ENCODE assay signal across 35 cellular contexts in the genomic region with DNA sequence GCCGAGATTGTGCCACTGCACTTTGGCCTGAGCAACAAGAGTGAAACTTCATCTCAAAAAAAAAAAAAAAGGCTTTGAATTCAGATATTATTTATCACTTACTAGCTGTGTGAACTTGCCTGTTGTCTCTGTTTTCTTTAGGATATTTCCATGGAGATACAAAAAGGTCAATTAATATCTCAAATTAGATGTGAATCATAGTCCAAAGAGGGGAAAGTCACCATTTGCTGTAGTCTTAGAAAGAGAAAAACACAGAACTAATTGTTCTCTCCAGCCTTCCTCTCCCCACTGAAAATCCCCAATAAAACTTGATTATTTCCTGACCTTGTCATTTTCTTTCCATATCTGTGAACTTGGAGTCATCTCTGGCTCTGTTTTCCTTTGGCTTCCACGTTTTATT. TPM values are rescaled to one million over a fixed set of nuclear protein-coding genes. Genes with fewer than 3 reads are reported as not detected.
"Had no signal": no experiment of that assay in that cellular context is flagged by ENCODE, and none has a peak within 500 bp of the region (broad histone marks: within the 10 kb centered on the region; RNA-seq: fewer than 3 reads in every experiment).

No MANE protein-coding gene starts in this region.

- H3K27me3 ChIP-seq: ascending aorta, breast epithelium, colonic mucosa, esophagus squamous epithelium had no signal

- DNase-seq: activated CD4-positive, alpha-beta memory T cell treated with anti-CD3 and anti-CD28 coated beads for 36 hours; activated CD4-positive, alpha-beta T cell treated with anti-CD3 and anti-CD28 coated beads for 36 hours; activated CD4-positive, alpha-beta T cell treated with anti-CD3 and anti-CD28 coated beads, Interleukin-2, amount 10 ng/mL, durations not matched to agents 24 days and 14 days; activated CD4-positive, CD25-positive, alpha-beta regulatory T cell; activated CD4-positive, CD25-positive, alpha-beta regulatory T cell treated with anti-CD3 and anti-CD28 coated beads, Interleukin-2, amount 50 U/mL, for 72 hours; activated CD8-positive, alpha-beta memory T cell treated with anti-CD3 and anti-CD28 coated beads, Interleukin-2, amount 10 ng/mL, durations not matched to agents 7 days and 5 days; activated CD8-positive, alpha-beta memory T cell treated with anti-CD3 and anti-CD28 coated beads, Interleukin-2, amount 50 U/mL, for 4 hours; activated CD8-positive, alpha-beta T cell treated with anti-CD3 and anti-CD28 coated beads, Interleukin-2, amount 10 ng/mL, durations not matched to agents 7 days and 5 days; activated effector memory CD4-positive, alpha-beta T cell treated with anti-CD3 and anti-CD28 coated beads, Interleukin-2, amount 50 U/mL, for 16 hours; activated naive CD4-positive, alpha-beta T cell treated with anti-CD3 and anti-CD28 coated beads, Interleukin-2, amount 10 ng/mL, durations not matched to agents 7 days and 5 days; activated naive CD8-positive, alpha-beta T cell treated with anti-CD3 and anti-CD28 coated beads, Interleukin-2, amount 10 ng/mL, durations not matched to agents 7 days and 5 days; activated T-cell treated with anti-CD3 and anti-CD28 coated beads, Interleukin-2, amount 50 U/mL, for 1 hour; activated T-cell treated with anti-CD3 and anti-CD28 coated beads, Interleukin-2, amount 50 U/mL, for 48 hours; central memory CD4-positive, alpha-beta T cell; cerebellar nuclear complex; colonic mucosa; effector CD8-positive, alpha-beta T cell; esophagus squamous epithelium; head of caudate nucleus; T-helper 17 cell; T1000 had no signal

- H3K9me3 ChIP-seq: ascending aorta, breast epithelium, colonic mucosa, esophagus squamous epithelium had no signal

- H3K36me3 Mint-ChIP-seq: activated CD4-positive, alpha-beta memory T cell treated with anti-CD3 and anti-CD28 coated beads for 36 hours; activated CD8-positive, alpha-beta memory T cell treated with anti-CD3 and anti-CD28 coated beads, Interleukin-2, amount 10 ng/mL, durations not matched to agents 7 days and 5 days; activated naive CD4-positive, alpha-beta T cell treated with anti-CD3 and anti-CD28 coated beads, Interleukin-2, amount 10 ng/mL, durations not matched to agents 7 days and 5 days; activated naive CD4-positive, alpha-beta T cell treated with anti-CD3 and anti-CD28 coated beads, Interleukin-2, amount 50 U/mL, for 72 hours; activated naive CD8-positive, alpha-beta T cell treated with anti-CD3 and anti-CD28 coated beads, Interleukin-2, amount 10 ng/mL, durations not matched to agents 7 days and 5 days; brain had no signal

- H3K36me3 ChIP-seq: ascending aorta, breast epithelium, cardiac muscle cell, colonic mucosa, esophagus squamous epithelium had no signal

- H3K4me1 ChIP-seq: ascending aorta, breast epithelium, esophagus squamous epithelium had no signal

- H3K4me3 ChIP-seq: ascending aorta, breast epithelium, cardiac muscle cell, colonic mucosa, esophagus squamous epithelium had no signal

- H3K4me1 Mint-ChIP-seq: activated CD4-positive, alpha-beta T cell treated with anti-CD3 and anti-CD28 coated beads for 36 hours; activated CD4-positive, alpha-beta T cell treated with anti-CD3 and anti-CD28 coated beads, Interleukin-2, amount 10 ng/mL, durations not matched to agents 24 days and 14 days; activated CD8-positive, alpha-beta memory T cell treated with anti-CD3 and anti-CD28 coated beads, Interleukin-2, amount 10 ng/mL, durations not matched to agents 7 days and 5 days; activated naive CD4-positive, alpha-beta T cell treated with anti-CD3 and anti-CD28 coated beads, Interleukin-2, amount 10 ng/mL, durations not matched to agents 7 days and 5 days; activated naive CD8-positive, alpha-beta T cell treated with anti-CD3 and anti-CD28 coated beads, Interleukin-2, amount 10 ng/mL, durations not matched to agents 7 days and 5 days; brain; T-helper 17 cell had no signal

- H3K27ac ChIP-seq: ascending aorta, breast epithelium, cardiac muscle cell, colonic mucosa, epithelial cell of prostate, esophagus squamous epithelium had no signal

- H3K27ac Mint-ChIP-seq: activated CD4-positive, alpha-beta memory T cell treated with anti-CD3 and anti-CD28 coated beads for 36 hours; activated CD4-positive, alpha-beta T cell treated with anti-CD3 and anti-CD28 coated beads for 36 hours; activated CD4-positive, alpha-beta T cell treated with anti-CD3 and anti-CD28 coated beads, Interleukin-2, amount 10 ng/mL, durations not matched to agents 24 days and 14 days; activated CD8-positive, alpha-beta memory T cell treated with anti-CD3 and anti-CD28 coated beads, Interleukin-2, amount 10 ng/mL, durations not matched to agents 7 days and 5 days; activated CD8-positive, alpha-beta T cell treated with anti-CD3 and anti-CD28 coated beads, Interleukin-2, amount 10 ng/mL, durations not matched to agents 7 days and 5 days; activated naive CD4-positive, alpha-beta T cell treated with anti-CD3 and anti-CD28 coated beads, Interleukin-2, amount 10 ng/mL, durations not matched to agents 7 days and 5 days; activated naive CD4-positive, alpha-beta T cell treated with anti-CD3 and anti-CD28 coated beads, Interleukin-2, amount 50 U/mL, for 72 hours; activated naive CD8-positive, alpha-beta T cell treated with anti-CD3 and anti-CD28 coated beads, Interleukin-2, amount 10 ng/mL, durations not matched to agents 7 days and 5 days; activated T-helper 1 cell treated with anti-CD3 and anti-CD28 coated beads, Interleukin-12 subunit alpha, Interleukin-12 subunit beta, Interleukin-2, Interleukin-4 antibody, amounts not matched to agents 30 ng/mL and 10 ng/mL and 1 ng/mL, durations not matched to agents 14 hours and 24 hours and 36 hours; activated T-helper 2 cell treated with anti-CD3 and anti-CD28 coated beads, Interferon-gamma antibody, Interleukin-2, Interleukin-4, amounts not matched to agents 10 μg/mL and 5 μg/mL and 100 μg/mL, durations not matched to agents 14 hours and 24 hours and 36 hours; brain; T-helper 17 cell; T-helper 2 cell treated with Interferon-gamma antibody and Interleukin-4, amounts not matched to agents 5 μg/mL and 100 μg/mL, for 36 hours had no signal

- ATAC-seq: activated CD4-positive, alpha-beta T cell treated with anti-CD3 and anti-CD28 coated beads for 36 hours; activated CD8-positive, alpha-beta memory T cell treated with anti-CD3 and anti-CD28 coated beads, Interleukin-2, amount 10 ng/mL, durations not matched to agents 7 days and 5 days; activated CD8-positive, alpha-beta T cell treated with anti-CD3 and anti-CD28 coated beads, Interleukin-2, amount 10 ng/mL, durations not matched to agents 7 days and 5 days; activated naive CD4-positive, alpha-beta T cell treated with anti-CD3 and anti-CD28 coated beads, Interleukin-2, amount 50 U/mL, for 72 hours; T-helper 17 cell had no signal

- H3K4me3 Mint-ChIP-seq: activated CD4-positive, alpha-beta memory T cell treated with anti-CD3 and anti-CD28 coated beads for 36 hours; activated CD4-positive, alpha-beta T cell treated with anti-CD3 and anti-CD28 coated beads for 36 hours; activated CD4-positive, alpha-beta T cell treated with anti-CD3 and anti-CD28 coated beads, Interleukin-2, amount 10 ng/mL, durations not matched to agents 24 days and 14 days; activated CD8-positive, alpha-beta memory T cell treated with anti-CD3 and anti-CD28 coated beads, Interleukin-2, amount 10 ng/mL, durations not matched to agents 7 days and 5 days; activated CD8-positive, alpha-beta T cell treated with anti-CD3 and anti-CD28 coated beads, Interleukin-2, amount 10 ng/mL, durations not matched to agents 7 days and 5 days; activated naive CD4-positive, alpha-beta T cell treated with anti-CD3 and anti-CD28 coated beads, Interleukin-2, amount 10 ng/mL, durations not matched to agents 7 days and 5 days; activated naive CD8-positive, alpha-beta T cell treated with anti-CD3 and anti-CD28 coated beads, Interleukin-2, amount 10 ng/mL, durations not matched to agents 7 days and 5 days; activated T-helper 1 cell treated with anti-CD3 and anti-CD28 coated beads, Interleukin-12 subunit alpha, Interleukin-12 subunit beta, Interleukin-2, Interleukin-4 antibody, amounts not matched to agents 30 ng/mL and 10 ng/mL and 1 ng/mL, durations not matched to agents 14 hours and 24 hours and 36 hours; brain; T-helper 17 cell; T-helper 2 cell treated with Interferon-gamma antibody and Interleukin-4, amounts not matched to agents 5 μg/mL and 100 μg/mL, for 36 hours had no signal

- H3K9me3 Mint-ChIP-seq: activated CD4-positive, alpha-beta memory T cell treated with anti-CD3 and anti-CD28 coated beads for 36 hours; activated CD4-positive, alpha-beta T cell treated with anti-CD3 and anti-CD28 coated beads, Interleukin-2, amount 10 ng/mL, durations not matched to agents 24 days and 14 days; activated naive CD4-positive, alpha-beta T cell treated with anti-CD3 and anti-CD28 coated beads, Interleukin-2, amount 10 ng/mL, durations not matched to agents 7 days and 5 days; activated naive CD4-positive, alpha-beta T cell treated with anti-CD3 and anti-CD28 coated beads, Interleukin-2, amount 50 U/mL, for 72 hours; activated naive CD8-positive, alpha-beta T cell treated with anti-CD3 and anti-CD28 coated beads, Interleukin-2, amount 10 ng/mL, durations not matched to agents 7 days and 5 days; activated T-helper 1 cell treated with anti-CD3 and anti-CD28 coated beads, Interleukin-12 subunit alpha, Interleukin-12 subunit beta, Interleukin-2, Interleukin-4 antibody, amounts not matched to agents 30 ng/mL and 10 ng/mL and 1 ng/mL, durations not matched to agents 14 hours and 24 hours and 36 hours; activated T-helper 2 cell treated with anti-CD3 and anti-CD28 coated beads, Interferon-gamma antibody, Interleukin-2, Interleukin-4, amounts not matched to agents 10 μg/mL and 5 μg/mL and 100 μg/mL, durations not matched to agents 14 hours and 24 hours and 36 hours; brain; T-helper 2 cell treated with Interferon-gamma antibody and Interleukin-4, amounts not matched to agents 5 μg/mL and 100 μg/mL, for 36 hours had no signal

RNA-seq across cellular contexts. Expression of a gene that starts 21.2 kb away (rescaled TPM):
- total RNA-seq: activated CD4-positive, alpha-beta T cell treated with anti-CD3 and anti-CD28 coated beads for 36 hours; activated CD4-positive, alpha-beta T cell treated with anti-CD3 and anti-CD28 coated beads, Interleukin-2, amount 10 ng/mL, durations not matched to agents 24 days and 14 days; activated CD8-positive, alpha-beta memory T cell treated with anti-CD3 and anti-CD28 coated beads for 36 hours; activated CD8-positive, alpha-beta memory T cell treated with anti-CD3 and anti-CD28 coated beads, Interleukin-2, amount 10 ng/mL, durations not matched to agents 7 days and 5 days; activated CD8-positive, alpha-beta T cell treated with anti-CD3 and anti-CD28 coated beads, Interleukin-2, amount 10 ng/mL, durations not matched to agents 7 days and 5 days; activated naive CD8-positive, alpha-beta T cell treated with anti-CD3 and anti-CD28 coated beads, Interleukin-2, amount 10 ng/mL, durations not matched to agents 7 days and 5 days; activated T-helper 1 cell treated with anti-CD3 and anti-CD28 coated beads, Interleukin-12 subunit alpha, Interleukin-12 subunit beta, Interleukin-2, Interleukin-4 antibody, amounts not matched to agents 30 ng/mL and 10 ng/mL and 1 ng/mL, durations not matched to agents 14 hours and 24 hours and 36 hours; activated T-helper 2 cell treated with anti-CD3 and anti-CD28 coated beads, Interferon-gamma antibody, Interleukin-2, Interleukin-4, amounts not matched to agents 10 μg/mL and 5 μg/mL and 100 μg/mL, durations not matched to agents 14 hours and 24 hours and 36 hours; ascending aorta; cardiac muscle cell; dermis microvascular lymphatic vessel endothelial cell; endothelial cell of umbilical vein; esophagus squamous epithelium; fibroblast of villous mesenchyme; T-helper 17 cell had no signal
- polyA plus RNA-seq: cardiac muscle cell, endothelial cell of umbilical vein, fibroblast of lung had no signal

RNA-seq across cellular contexts. Expression of a gene that starts 56.9 kb away (rescaled TPM):
- total RNA-seq: cardiac muscle cell had no signal
- polyA plus RNA-seq: cardiac muscle cell had no signal
